9 cellular contexts compared by ENCODE assay signal in genomic region chrX:154840856-154841255, GRCh38. TPM values are rescaled to one million over a fixed set of nuclear protein-coding genes. Genes with fewer than 3 reads are reported as not detected.
DNase-seq lines count a peak whose midpoint lies in the region; ATAC-seq and TF ChIP-seq lines count a peak whose summit lies in the region.
"Had no signal": no experiment of that assay in that cellular context is flagged by ENCODE, and none has a peak within 500 bp of the region (broad histone marks: within the 10 kb centered on the region; RNA-seq: fewer than 3 reads in every experiment).

No MANE protein-coding gene starts in this region.

- DNase-seq in Calu3 (peak; percentile 3), NCI-H226 (peak; percentile 8), brain microvascular endothelial cell (peak; percentile 25), lung microvascular endothelial cell (ENCODE audit: low read depth in 2 of 2) (peak; percentile 66 to 76), ovary (no peak), GM19238 (ENCODE audit: insufficient read length, low spot score) (no peak)
- DNase-seq in activated CD8-positive, alpha-beta memory T cell treated with anti-CD3 and anti-CD28 coated beads, Interleukin-2, amount 50 U/mL, for 48 hours = no peak

- in situ Hi-C loops in brain microvascular endothelial cell (cut with HindIII; ENCODE audit: low pct_ligation_motif_present, low sequenced_read_pairs) = no loop called here

- no peaks in the 10 kb centered on the region for H3K4me1 ChIP-seq in ovary (ENCODE audit: insufficient read depth)

- TF ChIP-seq CTCF in Calu3 (IDR thresholded peaks at IDR 0.05; ENCODE audit: unreplicated experiment) = peak; percentile 24
- TF ChIP-seq CTCF in brain microvascular endothelial cell (IDR thresholded peaks at IDR 0.05; ENCODE audit: low read depth, low read length, missing control alignments) = peak; percentile 50
- TF ChIP-seq CTCF in ovary (IDR thresholded peaks at IDR 0.05) = no peak

- no peaks in the 10 kb centered on the region for H3K36me3 Mint-ChIP-seq in Calu3 (ENCODE audit: insufficient read depth, unreplicated experiment)

- H3K36me3 ChIP-seq in brain microvascular endothelial cell (replicated peaks) (no peaks in the 10 kb centered on the region), ovary (no peaks in the 10 kb centered on the region)

- no TSS peak for BruUV-seq in Calu3 (replicated peaks; lab: Mats Ljungman, UMichigan)

- CTCF ChIA-PET in Calu3 (lab: Charles Lee) = interaction anchor here (1.2 kb wide), 1 partner anchor 91 kb away, joined by 3 read pairs; no protein-coding TSS in a partner anchor

- H3K9me3 Mint-ChIP-seq in Calu3 (ENCODE audit: low read depth, unreplicated experiment) = no peaks in the 10 kb centered on the region
- H3K9me3 Mint-ChIP-seq: T-helper 1 cell treated with Interleukin-12 subunit alpha and Interleukin-12 subunit beta and Interleukin-4 antibody, amounts not matched to agents 30 μg/mL and 1 μg/mL, for 36 hours had no signal

- H3K27me3 ChIP-seq in brain microvascular endothelial cell (replicated peaks) (no peaks in the 10 kb centered on the region), ovary (no peaks in the 10 kb centered on the region)

- 86 to 92% (median 87%) methylated on average over 2 of the region's 2 CpGs for WGBS in ovary, 3 donors

- no peaks in the 10 kb centered on the region for H3K9me3 ChIP-seq in ovary

- H3K27ac ChIP-seq in brain microvascular endothelial cell (no peak overlapping the region), ovary (no peak overlapping the region)

- H3K27me3 Mint-ChIP-seq in Calu3 (ENCODE audit: unreplicated experiment) = peaks cover 47% of the 10 kb centered on the region

- ATAC-seq in GM21786 (IDR thresholded peaks at IDR 0.05; ENCODE audit: unreplicated experiment) = peak; percentile 47

- H3K4me3 ChIP-seq in brain microvascular endothelial cell (ENCODE audit: low read depth, low read length) (no peak overlapping the region), ovary (no peak overlapping the region)

- TF ChIP-seq EP300 in ovary (IDR thresholded peaks at IDR 0.05) = no peak

- no peak for TF ChIP-seq POLR2A in ovary (IDR thresholded peaks at IDR 0.05)

- H3K4me3 Mint-ChIP-seq in Calu3 (ENCODE audit: low read depth, unreplicated experiment) = no peak overlapping the region
- H3K4me3 Mint-ChIP-seq: T-helper 1 cell treated with Interleukin-12 subunit alpha and Interleukin-12 subunit beta and Interleukin-4 antibody, amounts not matched to agents 30 μg/mL and 1 μg/mL, for 36 hours had no signal

- H3K4me1 Mint-ChIP-seq in Calu3 (ENCODE audit: low read depth, unreplicated experiment) = no peaks in the 10 kb centered on the region

- intact Hi-C loops in Calu3 (cut with micrococcal nuclease; ENCODE audit: unreplicated experiment) = loop anchor here (2.0 to 5.0 kb wide), 2 partner anchors 92 to 124 kb away; no protein-coding TSS in a partner anchor
- intact Hi-C loops in ovary (cut with DNase I) = no loop called here

- no peak overlapping the region for H3K27ac Mint-ChIP-seq in Calu3 (ENCODE audit: unreplicated experiment)
- H3K27ac Mint-ChIP-seq: T-helper 1 cell treated with Interleukin-12 subunit alpha and Interleukin-12 subunit beta and Interleukin-4 antibody, amounts not matched to agents 30 μg/mL and 1 μg/mL, for 36 hours had no signal

RNA-seq across cellular contexts. Expression of gene SMIM9, which starts 6.4 kb away (rescaled TPM):
- total RNA-seq in Calu3 (2022) (not detected in 2 replicates), lung microvascular endothelial cell (not detected in 2 replicates), ovary (not detected)
- polyA plus RNA-seq in ovary = not detected

RNA-seq across cellular contexts. Expression of gene MPP1, which starts 35.6 kb away (rescaled TPM):
- total RNA-seq in Calu3 (2022) = 1.3 TPM in 1 of 2 replicates, not detected in the other
- total RNA-seq in lung microvascular endothelial cell = 21.4 and 24.8 TPM in 2 replicates
- 10 to 100 TPM in 6 of 7 donors, 1 to 10 TPM in 1; 9.2 to 25.9 (median 16.2) TPM for total RNA-seq in ovary
- 10 to 100 TPM; 12.5 to 46.9 TPM for polyA plus RNA-seq in ovary

RNA-seq across cellular contexts. Expression of gene F8A1, which starts 45.3 kb away (rescaled TPM):
- total RNA-seq in Calu3 (2022) (20.8 and 24.4 TPM in 2 replicates), lung microvascular endothelial cell (2.4 and 3.4 TPM in 2 replicates), ovary (10 to 100 TPM in 4 of 7 donors, 1 to 10 TPM in 3; 2.4 to 24.2 (median 14.9) TPM)
- polyA plus RNA-seq in ovary = 10 to 100 TPM; 10.7 to 33.0 TPM

Comparison
In these comparisons a context has a peak if more than half of its experiments do, and no peak if none do; other contexts are left out.
1. DNase-seq: peak in Calu3 (single experiment), NCI-H226 (single experiment), brain microvascular endothelial cell (single experiment) and lung microvascular endothelial cell (2 of 2); none in ovary (0 of 5), GM19238 (single experiment) and activated CD8-positive, alpha-beta memory T cell treated with anti-CD3 and anti-CD28 coated beads, Interleukin-2, amount 50 U/mL, for 48 hours (single experiment).
2. CTCF ChIP-seq: peak in Calu3 (single experiment) and brain microvascular endothelial cell (single experiment); none in ovary (0 of 3).